1 cellular context compared by ENCODE assay signal in genomic region chr18:67243799-67244587, GRCh38.
TF ChIP-seq lines count a peak whose summit lies in the region.

No MANE protein-coding gene starts in this region.

TF ChIP-seq in WTC11, 78 proteins besides CTCF, POLR2A, EP300 and RAD21 (continued from another document):
- TF ChIP-seq, protein P1, sequence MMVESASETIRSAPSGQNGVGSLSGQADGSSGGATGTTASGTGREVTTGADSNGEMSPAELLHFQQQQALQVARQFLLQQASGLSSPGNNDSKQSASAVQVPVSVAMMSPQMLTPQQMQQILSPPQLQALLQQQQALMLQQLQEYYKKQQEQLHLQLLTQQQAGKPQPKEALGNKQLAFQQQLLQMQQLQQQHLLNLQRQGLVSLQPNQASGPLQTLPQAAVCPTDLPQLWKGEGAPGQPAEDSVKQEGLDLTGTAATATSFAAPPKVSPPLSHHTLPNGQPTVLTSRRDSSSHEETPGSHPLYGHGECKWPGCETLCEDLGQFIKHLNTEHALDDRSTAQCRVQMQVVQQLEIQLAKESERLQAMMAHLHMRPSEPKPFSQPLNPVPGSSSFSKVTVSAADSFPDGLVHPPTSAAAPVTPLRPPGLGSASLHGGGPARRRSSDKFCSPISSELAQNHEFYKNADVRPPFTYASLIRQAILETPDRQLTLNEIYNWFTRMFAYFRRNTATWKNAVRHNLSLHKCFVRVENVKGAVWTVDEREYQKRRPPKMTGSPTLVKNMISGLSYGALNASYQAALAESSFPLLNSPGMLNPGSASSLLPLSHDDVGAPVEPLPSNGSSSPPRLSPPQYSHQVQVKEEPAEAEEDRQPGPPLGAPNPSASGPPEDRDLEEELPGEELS (CRISPR knock-in tag; IDR thresholded peaks at IDR 0.05) = no peak
